19 cellular contexts compared by ENCODE assay signal in genomic region chr17:68592667-68593330, GRCh38. TPM values are rescaled to one million over a fixed set of nuclear protein-coding genes. Genes with fewer than 3 reads are reported as not detected.
DNase-seq lines count a peak whose midpoint lies in the region; ATAC-seq, FAIRE-seq and TF ChIP-seq lines count a peak whose summit lies in the region.
"Had no signal": no experiment of that assay in that cellular context is flagged by ENCODE, and none has a peak within 500 bp of the region (broad histone marks: within the 10 kb centered on the region; RNA-seq: fewer than 3 reads in every experiment).

No MANE protein-coding gene starts in this region.

- FAIRE-seq in keratinocyte (lab: Jason Lieb, UNC), result peak; percentile 49

- no peak overlapping the region for H3K4me2 ChIP-seq in mammary epithelial cell (ENCODE audit: insufficient read depth, low read depth, low read length)
- H3K4me2 ChIP-seq in keratinocyte (ENCODE audit: control insufficient read depth, extremely low read depth, insufficient read depth, low read depth, low read length), result no peak overlapping the region

- DNase-seq in breast epithelium (ENCODE audit: low spot score in 2 of 2) (no peak), mammary epithelial cell (no peak), NCI-H69 (lab: John Stamatoyannopoulos, UW) (peak; percentile 23), keratinocyte (ENCODE audit: low read depth, low spot score) (no peak), aorta (no peak), SIG-M5 treated with dmso at 0.1 percent for 504 hours (lab: John Stamatoyannopoulos, UW; ENCODE audit: unreplicated experiment) (no peak)
- DNase-seq: activated effector memory CD4-positive, alpha-beta T cell treated with Interleukin-2 at 50 U/mL for 16 hours; CD8-positive, alpha-beta memory T cell; MM.1S; NCI-H226; stimulated activated CD4-positive, alpha-beta T cell treated with anti-CD3 and anti-CD28 coated beads, Interleukin-4, amount 100 ng/mL, for 4 hours; T-cell; transverse colon had no signal

- no TSS peak for BruUV-seq in mammary epithelial cell (replicated peaks; lab: Mats Ljungman, UMichigan)

- H3K4me3 ChIP-seq in breast epithelium (peak overlapping the region in 1 of 3 donors; percentile 21), mammary epithelial cell (replicated peaks in 1 of 3; ENCODE audit: insufficient read depth in 1 of 3, low read depth in 2 of 3, low read length in 3 of 3) (no peak overlapping the region), keratinocyte (ENCODE audit: control insufficient read depth in 2 of 3, extremely low read depth in 1 of 3, insufficient read depth in 2 of 3, low read depth in 1 of 3, low read length in 3 of 3) (no peak overlapping the region), aorta (ENCODE audit: low read length in 2 of 2) (no peak overlapping the region)
- H3K4me3 ChIP-seq: transverse colon had no signal

- in situ Hi-C loops in mammary epithelial cell (cut with MboI; ENCODE audit: low sequenced_read_pairs in 2 of 2), result no loop called here

- ATAC-seq in aorta (ENCODE audit: low FRiP score) (peak; percentile 37), GM19452 (IDR thresholded peaks at IDR 0.05; ENCODE audit: unreplicated experiment) (no peak), HG03025 (IDR thresholded peaks at IDR 0.05; ENCODE audit: low FRiP score, unreplicated experiment) (no peak)
- ATAC-seq: Panc1, T-cell had no signal

- no peaks in the 10 kb centered on the region for H3K9me1 ChIP-seq in keratinocyte (ENCODE audit: control insufficient read depth, extremely low read depth, insufficient read depth, low read length)

- H3K9me3 ChIP-seq in breast epithelium, result peaks cover 0 to 3% of the 10 kb centered on the region in 2 donors
- no peaks in the 10 kb centered on the region for H3K9me3 ChIP-seq in mammary epithelial cell (replicated peaks; ENCODE audit: insufficient read depth, low read length)
- no peaks in the 10 kb centered on the region for H3K9me3 ChIP-seq in keratinocyte (ENCODE audit: control insufficient read depth, low read depth, low read length)
- H3K9me3 ChIP-seq in aorta (ENCODE audit: control insufficient read depth, low read length), result peaks cover 4% of the 10 kb centered on the region

- TF ChIP-seq CTCF in breast epithelium (IDR thresholded peaks at IDR 0.05) (no peak), mammary epithelial cell (conservative IDR thresholded peaks at IDR 0.05 in 1 of 2, IDR thresholded peaks at IDR 0.05 in 1 of 2; ENCODE audit: extremely low read depth in 1 of 2, insufficient read depth in 1 of 2, low read depth in 1 of 2, low read length in 2 of 2) (no peak), keratinocyte (optimal IDR thresholded peaks at IDR 0.05 in 1 of 3, IDR thresholded peaks at IDR 0.05 in 1 of 3, conservative IDR thresholded peaks at IDR 0.05 in 1 of 3; ENCODE audit: extremely low read depth in 1 of 3, insufficient read depth in 2 of 3, low read length in 3 of 3) (no peak)

- CTCF ChIA-PET in mammary epithelial cell (lab: Charles Lee; ENCODE audit: low non-redundant PET), result no interaction called here

- dilution Hi-C loops in mammary epithelial cell (cut with HindIII; ENCODE audit: low sequenced_read_pairs), result no loop called here
- dilution Hi-C loops in keratinocyte (cut with MboI; ENCODE audit: extremely low pct_ligation_motif_present, low sequenced_read_pairs), result no loop called here

- H3K27ac ChIP-seq in breast epithelium (peak overlapping the region; percentile 29 to 79), mammary epithelial cell (ENCODE audit: insufficient read depth, low read depth, low read length) (no peak overlapping the region), keratinocyte (ENCODE audit: control insufficient read depth, insufficient read depth, low read length) (no peak overlapping the region), aorta (ENCODE audit: low read depth in 1 of 2, low read length in 2 of 2) (no peak overlapping the region)
- H3K27ac ChIP-seq: transverse colon, VCaP had no signal

- TF ChIP-seq POLR2A in breast epithelium (IDR thresholded peaks at IDR 0.05), result no peak

- H3K36me3 ChIP-seq in breast epithelium, result no peaks in the 10 kb centered on the region
- H3K36me3 ChIP-seq in mammary epithelial cell (ENCODE audit: insufficient read depth, low read length), result no peaks in the 10 kb centered on the region
- no peaks in the 10 kb centered on the region for H3K36me3 ChIP-seq in keratinocyte (ENCODE audit: control insufficient read depth in 2 of 2, extremely low read depth in 1 of 2, insufficient read depth in 2 of 2, low read length in 2 of 2)
- H3K36me3 ChIP-seq in aorta (ENCODE audit: control insufficient read depth in 1 of 2, insufficient read depth in 2 of 2, low read length in 1 of 2), result no peaks in the 10 kb centered on the region
- H3K36me3 ChIP-seq: transverse colon had no signal

- H3K79me2 ChIP-seq in mammary epithelial cell (ENCODE audit: insufficient read depth, low read length) (no peaks in the 10 kb centered on the region), keratinocyte (ENCODE audit: control insufficient read depth, insufficient read depth, low read length) (no peaks in the 10 kb centered on the region)

- H3K4me1 ChIP-seq in breast epithelium (peaks cover 0 to 5% of the 10 kb centered on the region in 2 donors), mammary epithelial cell (ENCODE audit: insufficient read depth, low read length) (peaks cover 3% of the 10 kb centered on the region), keratinocyte (ENCODE audit: control insufficient read depth, extremely low read depth, insufficient read depth, low read length) (no peaks in the 10 kb centered on the region), aorta (ENCODE audit: control insufficient read depth in 1 of 2, insufficient read depth in 2 of 2, low read length in 2 of 2) (no peaks in the 10 kb centered on the region)
- H3K4me1 ChIP-seq: transverse colon had no signal

- no peaks in the 10 kb centered on the region for H4K20me1 ChIP-seq in mammary epithelial cell (ENCODE audit: insufficient read depth, low read length)
- H4K20me1 ChIP-seq in keratinocyte (ENCODE audit: control insufficient read depth, extremely low read depth, insufficient read depth, low read length), result no peaks in the 10 kb centered on the region

- intact Hi-C loops in breast epithelium (cut with DNase I; ENCODE audit: low total_unique reads) (no loop called here), mammary epithelial cell (cut with micrococcal nuclease) (no loop called here), aorta (cut with DNase I) (no loop called here)

- H2AFZ ChIP-seq in mammary epithelial cell (ENCODE audit: low read depth, low read length), result no peak overlapping the region
- no peak overlapping the region for H2AFZ ChIP-seq in keratinocyte (ENCODE audit: control insufficient read depth, low read length)

- WGBS in mammary epithelial cell (ENCODE audit: low coverage, missing lambda C conversion rate), result 25% methylated on average over 3 of the region's 3 CpGs
- 29 to 36% methylated on average over 3 of the region's 3 CpGs for WGBS in aorta, 2 donors

- H3K27me3 ChIP-seq in breast epithelium (no peaks in the 10 kb centered on the region), mammary epithelial cell (ENCODE audit: insufficient read depth, low read length) (no peaks in the 10 kb centered on the region), keratinocyte (ENCODE audit: control insufficient read depth, extremely low read depth, insufficient read depth, low read length) (no peaks in the 10 kb centered on the region), aorta (ENCODE audit: control insufficient read depth in 1 of 2, insufficient read depth in 2 of 2, low read length in 1 of 2) (peaks cover 0 to 2% of the 10 kb centered on the region in 2 donors)

- no peak overlapping the region for H3K9ac ChIP-seq in mammary epithelial cell (ENCODE audit: insufficient read depth, low read length)
- H3K9ac ChIP-seq in keratinocyte (ENCODE audit: control insufficient read depth, extremely low read depth, insufficient read depth, low read length), result no peak overlapping the region

RNA-seq across cellular contexts. Expression of gene FAM20A, which starts 8.4 kb away (rescaled TPM):
- total RNA-seq in breast epithelium, result 10 to 100 TPM in 2 of 3 donors, 1 to 10 TPM in 1; 6.2 to 28.8 (median 11.3) TPM
- total RNA-seq in mammary epithelial cell, result under 1 TPM in 1 of 2 donors, not detected in 1; 0.17 TPM
- not detected for polyA plus RNA-seq in mammary epithelial cell
- polyA minus RNA-seq in mammary epithelial cell, result not detected
- polyA plus RNA-seq in keratinocyte, result not detected in 3 replicates
- not detected for polyA plus RNA-seq in keratinocyte (2011; ENCODE audit: low read depth)
- polyA plus RNA-seq in keratinocyte (2011; cell fraction: cytosol; rRNA removed), result not detected in 2 replicates
- 0.04 TPM in 1 of 2 replicates, not detected in the other for polyA plus RNA-seq in keratinocyte (2011; cell fraction: nucleus; rRNA removed)
- polyA plus RNA-seq in keratinocyte (2012; ENCODE audit: low replicate concordance), result 0.08 and 0.42 TPM in 2 replicates
- not detected in 3 replicates for polyA minus RNA-seq in keratinocyte
- not detected for polyA minus RNA-seq in keratinocyte (2011; cell fraction: cytosol; rRNA and poly(A)+ RNA removed)
- polyA minus RNA-seq in keratinocyte (2011; cell fraction: nucleus; rRNA and poly(A)+ RNA removed), result not detected in 2 replicates
- 10 to 100 TPM; 16.4 to 71.6 TPM for total RNA-seq in aorta
- polyA plus RNA-seq in aorta, result 1 to 10 TPM in 1 of 2 donors, under 1 TPM in 1; 0.69 to 6.0 TPM
- total RNA-seq: activated CD8-positive, alpha-beta memory T cell treated with anti-CD3 and anti-CD28 coated beads for 36 hours; CD8-positive, alpha-beta memory T cell; chondrocyte had no signal

Comparison
In these comparisons a context has a peak if more than half of its experiments do, and no peak if none do; other contexts are left out.
1. H3K27ac ChIP-seq: peak in breast epithelium (2 of 2); none in mammary epithelial cell (single experiment), keratinocyte (single experiment) and aorta (0 of 2).
2. RNA of gene FAM20A, which starts 8.4 kb away (total RNA-seq): 16.4 to 71.6 TPM in aorta and 6.2 to 28.8 TPM in breast epithelium; 0.17 TPM in mammary epithelial cell; every median in the first group is over 4 times any median in the second.